In the genomic region with DNA sequence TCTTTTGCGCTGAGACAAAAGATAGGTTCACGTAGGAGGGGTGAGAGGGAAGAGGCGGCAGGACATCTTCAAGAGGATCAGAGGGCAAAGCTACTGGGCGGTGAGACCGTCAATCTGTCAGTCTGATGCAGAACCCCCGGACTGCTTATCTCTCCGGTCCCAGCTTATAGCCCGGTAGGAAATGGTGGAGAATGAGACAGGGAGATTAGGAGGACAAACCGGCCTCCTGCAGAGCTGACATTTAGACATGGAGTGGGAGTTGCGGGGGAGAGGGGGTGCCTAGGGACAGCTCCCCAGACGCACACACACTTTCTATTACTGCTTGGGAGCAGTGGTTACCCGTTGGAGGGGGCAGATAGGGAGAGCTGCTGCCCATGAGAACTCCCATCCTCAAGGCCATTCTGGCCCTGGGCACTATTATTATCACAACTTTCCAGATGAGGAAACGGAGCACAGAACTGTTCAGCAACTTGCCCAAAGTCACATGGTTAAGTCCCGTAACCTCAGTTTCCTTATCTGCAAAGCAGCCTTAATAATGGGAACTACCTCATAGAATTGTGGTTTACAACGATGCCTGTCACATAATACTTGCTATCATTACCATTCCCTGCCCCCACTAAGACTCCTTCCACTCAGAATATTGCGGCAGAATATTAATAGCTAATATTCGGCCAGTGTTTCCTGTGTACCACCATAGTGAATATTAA, we compare ENCODE assay signal across 8 cellular contexts. TPM values are rescaled to one million over a fixed set of nuclear protein-coding genes. Genes with fewer than 3 reads are reported as not detected.
A peak's percentile ranks its signal among the peaks of the same experiment; 100 is the strongest.
DNase-seq lines count a peak whose midpoint lies in the region; TF ChIP-seq lines count a peak whose summit lies in the region.

No MANE protein-coding gene starts in this region.

- no peaks in the 10 kb centered on the region for H3K36me3 ChIP-seq in A673 (ENCODE audit: insufficient read depth, low read length, poor library complexity, severe bottlenecking)

- H3K4me1 Mint-ChIP-seq in IgD-negative memory B cell (peaks cover 4 to 10% (median 6%) of the 10 kb centered on the region in 3 donors), brain (peaks cover 5% of the 10 kb centered on the region)

- TSS peak; percentile 95 for BruUV-seq in A673 (replicated peaks; lab: Mats Ljungman, UMichigan)

- H3K4me1 ChIP-seq in A673 (ENCODE audit: insufficient read depth, low read length, poor library complexity, severe bottlenecking) = no peaks in the 10 kb centered on the region

- H3K9me3 Mint-ChIP-seq in IgD-negative memory B cell (no peaks in the 10 kb centered on the region), brain (peaks cover 0 to 12% (median 0%) of the 10 kb centered on the region in 5 experiments)

- peak overlapping the region; percentile 97 for H3K27ac ChIP-seq in A673 (ENCODE audit: low read depth, low read length, poor library complexity, severe bottlenecking)

- DNase-seq in A673 (ENCODE audit: low spot score) = no peak
- DNase-seq in mesenteric fat pad (ENCODE audit: low spot score) = peak; percentile 41
- no peak for DNase-seq in H4 (ENCODE audit: low spot score)
- DNase-seq in stimulated activated CD4-positive, alpha-beta T cell treated with anti-CD3 and anti-CD28 coated beads, Interleukin-4, amount 100 ng/mL, for 1 hour = no peak
- DNase-seq in stimulated activated naive CD4-positive, alpha-beta T cell (lab: John Stamatoyannopoulos, UW) = no peak
- DNase-seq in NCI-H1694 (lab: John Stamatoyannopoulos, UW) = no peak

- peaks cover 1% of the 10 kb centered on the region for H3K27me3 Mint-ChIP-seq in IgD-negative memory B cell
- H3K27me3 Mint-ChIP-seq in brain = peaks cover 18% of the 10 kb centered on the region

- CTCF ChIA-PET in A673 (lab: Charles Lee) = interaction anchor here (0.6 kb wide), 1 partner anchor 64 kb away, joined by 3 read pairs; no protein-coding TSS in a partner anchor

- peak overlapping the region; percentile 74 for H3K4me3 ChIP-seq in A673 (ENCODE audit: low read depth, low read length, poor library complexity, severe bottlenecking)

- H3K27ac Mint-ChIP-seq in IgD-negative memory B cell (peak overlapping the region; percentile 92 to 99 (median 95)), brain (peak overlapping the region; percentile 96 to 100 (median 99))

- POLR2A ChIA-PET in A673 (lab: Charles Lee; ENCODE audit: low non-redundant PET) = no interaction called here

- intact Hi-C loops in A673 (cut with micrococcal nuclease; ENCODE audit: unreplicated experiment) = loop anchor here (10.0 kb wide), 2 partner anchors 94 to 144 kb away; partner anchors contain the start of genes PQBP1 and TIMM17B

- H3K36me3 Mint-ChIP-seq in IgD-negative memory B cell (peaks cover 4% of the 10 kb centered on the region), brain (peaks cover 5% of the 10 kb centered on the region)

- no peaks in the 10 kb centered on the region for H3K27me3 ChIP-seq in A673 (replicated peaks; ENCODE audit: insufficient read depth, low read depth, low read length, poor library complexity)

- H3K9me3 ChIP-seq in A673 (ENCODE audit: low read depth, low read length, poor library complexity, severe bottlenecking) = no peaks in the 10 kb centered on the region

- TF ChIP-seq CTCF in A673 (conservative IDR thresholded peaks at IDR 0.05; ENCODE audit: low read depth, low read length) (no peak), brain (conservative IDR thresholded peaks at IDR 0.05) (no peak)

- H3K4me3 Mint-ChIP-seq in IgD-negative memory B cell = peak overlapping the region; percentile 81 to 96 (median 93)
- peak overlapping the region; percentile 94 to 96 (median 96) for H3K4me3 Mint-ChIP-seq in brain

RNA-seq across cellular contexts. Expression of gene HDAC6, which starts 1.1 kb away (rescaled TPM):
- total RNA-seq in A673 (2021) (49.4 and 82.5 TPM in 2 replicates), mesenteric fat pad (47.1 TPM)
- polyA plus RNA-seq in IgD-negative memory B cell (20.1 TPM), brain (ENCODE audit: insufficient read depth, low read depth, low replicate concordance) (97.9 TPM)
- total RNA-seq in H4 (2014; rRNA removed; shearing (Covaris generic)) = 18.7 and 25.2 TPM in 2 replicates

RNA-seq across cellular contexts. Expression of gene GATA1, which starts 14.3 kb away (rescaled TPM):
- not detected in 2 replicates for total RNA-seq in A673 (2021)
- polyA plus RNA-seq in IgD-negative memory B cell = not detected
- polyA plus RNA-seq in brain (ENCODE audit: insufficient read depth, low read depth, low replicate concordance) = not detected
- not detected for total RNA-seq in mesenteric fat pad
- total RNA-seq in H4 (2014; rRNA removed; shearing (Covaris generic)) = not detected in 2 replicates

RNA-seq across cellular contexts. Expression of gene ERAS, which starts 25.6 kb away (rescaled TPM):
- not detected in 2 replicates for total RNA-seq in A673 (2021)
- polyA plus RNA-seq in IgD-negative memory B cell = not detected
- polyA plus RNA-seq in brain (ENCODE audit: insufficient read depth, low read depth, low replicate concordance) = 0.75 TPM
- total RNA-seq in mesenteric fat pad = not detected
- not detected in 2 replicates for total RNA-seq in H4 (2014; rRNA removed; shearing (Covaris generic))

RNA-seq across cellular contexts. Expression of gene PCSK1N, which starts 34.7 kb away (rescaled TPM):
- 16.9 and 17.6 TPM in 2 replicates for total RNA-seq in A673 (2021)
- 0.51 TPM for polyA plus RNA-seq in IgD-negative memory B cell
- 267 TPM for polyA plus RNA-seq in brain (ENCODE audit: insufficient read depth, low read depth, low replicate concordance)
- not detected for total RNA-seq in mesenteric fat pad
- total RNA-seq in H4 (2014; rRNA removed; shearing (Covaris generic)) = 9.9 and 16.0 TPM in 2 replicates

RNA-seq across cellular contexts. Expression of gene GLOD5, which starts 39.2 kb away (rescaled TPM):
- total RNA-seq in A673 (2021) (not detected in 2 replicates), mesenteric fat pad (not detected)
- polyA plus RNA-seq in IgD-negative memory B cell (not detected), brain (ENCODE audit: insufficient read depth, low read depth, low replicate concordance) (1.2 TPM)
- not detected in 2 replicates for total RNA-seq in H4 (2014; rRNA removed; shearing (Covaris generic))
